10 cellular contexts compared by ENCODE assay signal in the genomic region with DNA sequence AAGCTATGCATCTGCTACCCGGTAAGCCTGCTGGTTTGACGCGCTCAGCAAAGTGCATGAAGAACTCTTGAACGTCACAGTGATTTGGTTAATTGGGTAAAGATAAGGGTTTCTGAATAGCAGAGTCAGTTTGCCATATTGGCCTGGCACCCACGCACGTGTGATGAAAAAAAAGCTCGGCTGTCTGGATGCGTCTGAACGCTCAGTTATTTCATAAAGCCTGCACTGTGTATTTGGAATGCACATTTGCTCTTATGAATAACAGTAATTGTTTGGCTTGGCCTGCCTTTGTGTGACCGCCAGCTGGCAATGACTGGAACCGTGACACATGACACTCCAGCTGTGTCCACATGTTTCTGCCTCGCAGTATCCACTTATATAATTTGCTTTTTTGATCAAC.
DNase-seq lines count a peak whose midpoint lies in the region; ATAC-seq, FAIRE-seq and TF ChIP-seq lines count a peak whose summit lies in the region.
"Had no signal": no experiment of that assay in that cellular context is flagged by ENCODE, and none has a peak within 500 bp of the region (broad histone marks: within the 10 kb centered on the region; RNA-seq: fewer than 3 reads in every experiment).

No MANE protein-coding gene starts in this region.

- FAIRE-seq in small intestine (lab: Jason Lieb, UNC) = no peak

- no peaks in the 10 kb centered on the region for H3K36me3 ChIP-seq in left ventricle myocardium inferior
- H3K36me3 ChIP-seq in small intestine (ENCODE audit: control insufficient read depth in 2 of 2, insufficient read depth in 2 of 2, low read length in 2 of 2) = no peaks in the 10 kb centered on the region

- DNase-seq in NCI-H1105 treated with DMSO at 0.1 percent for 48 hours (lab: John Stamatoyannopoulos, UW) (peak; percentile 94), left ventricle myocardium inferior (peak; percentile 76), small intestine (peak; percentile 20), GM20000 (ENCODE audit: low spot score) (no peak), AG08396 (ENCODE audit: low spot score) (no peak), cerebellar cortex (ENCODE audit: low spot score) (no peak)
- DNase-seq in activated CD8-positive, alpha-beta memory T cell treated with anti-CD3 and anti-CD28 coated beads, Interleukin-2, amount 50 U/mL, for 4 hours = no peak
- DNase-seq: activated CD4-positive, alpha-beta T cell treated with anti-CD3 and anti-CD28 coated beads for 1 hour; amniotic stem cell had no signal

- no peak overlapping the region for H3K4me3 ChIP-seq in left ventricle myocardium inferior
- H3K4me3 ChIP-seq in small intestine (ENCODE audit: low read depth in 1 of 2, low read length in 2 of 2) = no peak overlapping the region

- intact Hi-C loops in left ventricle myocardium inferior (cut with micrococcal nuclease) = no loop called here

- 12 to 38% (median 32%) methylated on average over 12 of the region's 12 CpGs for WGBS in small intestine, 3 donors

- no peak for ATAC-seq in SK-N-SH treated with all-trans-retinoic acid at 6 μM for 48 hours

- TF ChIP-seq CTCF in left ventricle myocardium inferior (IDR thresholded peaks at IDR 0.05; ENCODE audit: borderline replicate concordance) (no peak), GM20000 (IDR thresholded peaks at IDR 0.05; ENCODE audit: extremely low read depth, missing control alignments) (no peak)

- no peaks in the 10 kb centered on the region for H3K27me3 ChIP-seq in left ventricle myocardium inferior (ENCODE audit: low read depth)
- no peaks in the 10 kb centered on the region for H3K27me3 ChIP-seq in small intestine (ENCODE audit: control insufficient read depth in 2 of 2, insufficient read depth in 2 of 2, low read length in 2 of 2)

- H3K4me1 ChIP-seq in left ventricle myocardium inferior (peaks cover 2% of the 10 kb centered on the region), small intestine (ENCODE audit: control insufficient read depth in 2 of 2, insufficient read depth in 1 of 2, low read depth in 1 of 2, low read length in 1 of 2) (no peaks in the 10 kb centered on the region)

- H3K9me3 ChIP-seq in left ventricle myocardium inferior (replicated peaks) (no peaks in the 10 kb centered on the region), small intestine (ENCODE audit: control insufficient read depth, low read depth) (no peaks in the 10 kb centered on the region)

- H3K27ac ChIP-seq in left ventricle myocardium inferior (replicated peaks) = peak overlapping the region; percentile 37
- no peak overlapping the region for H3K27ac ChIP-seq in small intestine (ENCODE audit: low read depth in 1 of 2, low read length in 1 of 2)

TF ChIP-seq in SK-N-SH treated with all-trans-retinoic acid at 6 μM for 48 hours, 23 proteins besides CTCF, POLR2A, EP300 and RAD21:
- TF ChIP-seq ZFP30 (CRISPR knock-in tag; IDR thresholded peaks at IDR 0.05) (no peak), TOX (CRISPR knock-in tag; IDR thresholded peaks at IDR 0.05; ENCODE audit: borderline replicate concordance) (no peak), ISL1 (CRISPR knock-in tag; IDR thresholded peaks at IDR 0.05) (peak; percentile 18; the same call in 1 of the 2 replicates), TCF4 (CRISPR knock-in tag; IDR thresholded peaks at IDR 0.05; ENCODE audit: borderline replicate concordance) (peak; percentile 61; the same call in 1 of the 2 replicates), CSDC2 (CRISPR knock-in tag; IDR thresholded peaks at IDR 0.05) (no peak), ARNTL (CRISPR knock-in tag; IDR thresholded peaks at IDR 0.05; ENCODE audit: borderline replicate concordance, low read depth) (no peak), GLIS3 (CRISPR knock-in tag; IDR thresholded peaks at IDR 0.05) (no peak), BACH2 (CRISPR knock-in tag; IDR thresholded peaks at IDR 0.05; ENCODE audit: borderline replicate concordance) (no peak), ZNF565 (CRISPR knock-in tag; conservative IDR thresholded peaks at IDR 0.05; ENCODE audit: low read depth) (no peak), ESRRG (CRISPR knock-in tag; IDR thresholded peaks at IDR 0.05) (no peak), SNAI2 (CRISPR knock-in tag; IDR thresholded peaks at IDR 0.05) (peak; percentile 34; the same call in 1 of the 2 replicates), OSR1 (CRISPR knock-in tag; IDR thresholded peaks at IDR 0.05) (no peak), ZNF70 (CRISPR knock-in tag; IDR thresholded peaks at IDR 0.05) (no peak), ZNF8 (CRISPR knock-in tag; IDR thresholded peaks at IDR 0.05) (no peak)
- TF ChIP-seq, protein P1, sequence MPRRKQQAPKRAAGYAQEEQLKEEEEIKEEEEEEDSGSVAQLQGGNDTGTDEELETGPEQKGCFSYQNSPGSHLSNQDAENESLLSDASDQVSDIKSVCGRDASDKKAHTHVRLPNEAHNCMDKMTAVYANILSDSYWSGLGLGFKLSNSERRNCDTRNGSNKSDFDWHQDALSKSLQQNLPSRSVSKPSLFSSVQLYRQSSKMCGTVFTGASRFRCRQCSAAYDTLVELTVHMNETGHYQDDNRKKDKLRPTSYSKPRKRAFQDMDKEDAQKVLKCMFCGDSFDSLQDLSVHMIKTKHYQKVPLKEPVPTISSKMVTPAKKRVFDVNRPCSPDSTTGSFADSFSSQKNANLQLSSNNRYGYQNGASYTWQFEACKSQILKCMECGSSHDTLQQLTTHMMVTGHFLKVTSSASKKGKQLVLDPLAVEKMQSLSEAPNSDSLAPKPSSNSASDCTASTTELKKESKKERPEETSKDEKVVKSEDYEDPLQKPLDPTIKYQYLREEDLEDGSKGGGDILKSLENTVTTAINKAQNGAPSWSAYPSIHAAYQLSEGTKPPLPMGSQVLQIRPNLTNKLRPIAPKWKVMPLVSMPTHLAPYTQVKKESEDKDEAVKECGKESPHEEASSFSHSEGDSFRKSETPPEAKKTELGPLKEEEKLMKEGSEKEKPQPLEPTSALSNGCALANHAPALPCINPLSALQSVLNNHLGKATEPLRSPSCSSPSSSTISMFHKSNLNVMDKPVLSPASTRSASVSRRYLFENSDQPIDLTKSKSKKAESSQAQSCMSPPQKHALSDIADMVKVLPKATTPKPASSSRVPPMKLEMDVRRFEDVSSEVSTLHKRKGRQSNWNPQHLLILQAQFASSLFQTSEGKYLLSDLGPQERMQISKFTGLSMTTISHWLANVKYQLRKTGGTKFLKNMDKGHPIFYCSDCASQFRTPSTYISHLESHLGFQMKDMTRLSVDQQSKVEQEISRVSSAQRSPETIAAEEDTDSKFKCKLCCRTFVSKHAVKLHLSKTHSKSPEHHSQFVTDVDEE (CRISPR knock-in tag; IDR thresholded peaks at IDR 0.05) = peak; percentile 86
- TF ChIP-seq, protein P2, sequence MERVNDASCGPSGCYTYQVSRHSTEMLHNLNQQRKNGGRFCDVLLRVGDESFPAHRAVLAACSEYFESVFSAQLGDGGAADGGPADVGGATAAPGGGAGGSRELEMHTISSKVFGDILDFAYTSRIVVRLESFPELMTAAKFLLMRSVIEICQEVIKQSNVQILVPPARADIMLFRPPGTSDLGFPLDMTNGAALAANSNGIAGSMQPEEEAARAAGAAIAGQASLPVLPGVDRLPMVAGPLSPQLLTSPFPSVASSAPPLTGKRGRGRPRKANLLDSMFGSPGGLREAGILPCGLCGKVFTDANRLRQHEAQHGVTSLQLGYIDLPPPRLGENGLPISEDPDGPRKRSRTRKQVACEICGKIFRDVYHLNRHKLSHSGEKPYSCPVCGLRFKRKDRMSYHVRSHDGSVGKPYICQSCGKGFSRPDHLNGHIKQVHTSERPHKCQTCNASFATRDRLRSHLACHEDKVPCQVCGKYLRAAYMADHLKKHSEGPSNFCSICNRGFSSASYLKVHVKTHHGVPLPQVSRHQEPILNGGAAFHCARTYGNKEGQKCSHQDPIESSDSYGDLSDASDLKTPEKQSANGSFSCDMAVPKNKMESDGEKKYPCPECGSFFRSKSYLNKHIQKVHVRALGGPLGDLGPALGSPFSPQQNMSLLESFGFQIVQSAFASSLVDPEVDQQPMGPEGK (CRISPR knock-in tag; IDR thresholded peaks at IDR 0.05; ENCODE audit: borderline replicate concordance) = no peak

Comparison
In these comparisons a context has a peak if more than half of its experiments do, and no peak if none do; other contexts are left out.
1. DNase-seq: peak in NCI-H1105 treated with DMSO at 0.1 percent for 48 hours (single experiment), left ventricle myocardium inferior (single experiment) and small intestine (single experiment); none in activated CD8-positive, alpha-beta memory T cell treated with anti-CD3 and anti-CD28 coated beads, Interleukin-2, amount 50 U/mL, for 4 hours (single experiment), GM20000 (single experiment), AG08396 (single experiment) and cerebellar cortex (single experiment).